ENCODE assay signal across 11 cellular contexts in genomic region chr16:23905027-23905426, GRCh38.
DNase-seq lines count a peak whose midpoint lies in the region; ATAC-seq and TF ChIP-seq lines count a peak whose summit lies in the region.
"Had no signal": no experiment of that assay in that cellular context is flagged by ENCODE, and none has a peak within 500 bp of the region (broad histone marks: within the 10 kb centered on the region; RNA-seq: fewer than 3 reads in every experiment).

No MANE protein-coding gene starts in this region.

- no peak overlapping the region for H3K9ac ChIP-seq in SK-N-SH

- no peak overlapping the region for H3K27ac ChIP-seq in SK-N-SH (ENCODE audit: low read depth in 2 of 2, low read length in 1 of 2)
- no peak overlapping the region for H3K27ac ChIP-seq in left lung
- H3K27ac ChIP-seq in vagina = peak overlapping the region; percentile 61
- H3K27ac ChIP-seq: 22Rv1 had no signal

- intact Hi-C loops in left lung (cut with DNase I) = no loop called here
- intact Hi-C loops in vagina (cut with DNase I) = no loop called here

- H3K36me3 ChIP-seq in SK-N-SH (replicated peaks in 1 of 2; ENCODE audit: control insufficient read depth in 1 of 2, insufficient read depth in 2 of 2, low read length in 1 of 2) (no peaks in the 10 kb centered on the region), left lung (no peaks in the 10 kb centered on the region), vagina (no peaks in the 10 kb centered on the region)

- no peak for TF ChIP-seq EP300 in SK-N-SH (IDR thresholded peaks at IDR 0.05; ENCODE audit: borderline replicate concordance in 1 of 2, low read depth in 1 of 2, low read length in 1 of 2)

- POLR2A ChIA-PET in SK-N-SH (lab: Yijun Ruan, JAX) = no interaction called here

- H3K4me1 ChIP-seq in SK-N-SH (ENCODE audit: control insufficient read depth in 1 of 2, insufficient read depth in 2 of 2, low read depth in 1 of 2, low read length in 1 of 2) = no peaks in the 10 kb centered on the region; a peak in 1 of 4 replicates
- H3K4me1 ChIP-seq in left lung = peaks cover 0 to 16% of the 10 kb centered on the region in 2 donors
- peaks cover 14% of the 10 kb centered on the region for H3K4me1 ChIP-seq in vagina

- no peak overlapping the region for H2AFZ ChIP-seq in SK-N-SH (ENCODE audit: low read depth)

- no peak for TF ChIP-seq POLR2A in vagina (IDR thresholded peaks at IDR 0.05)

- H3K9me3 ChIP-seq in SK-N-SH (no peaks in the 10 kb centered on the region), left lung (no peaks in the 10 kb centered on the region), vagina (no peaks in the 10 kb centered on the region)

- no peak overlapping the region for H3K4me2 ChIP-seq in SK-N-SH

- H3K9me2 ChIP-seq in SK-N-SH = no peaks in the 10 kb centered on the region

- no peaks in the 10 kb centered on the region for H3F3A ChIP-seq in SK-N-SH (replicated peaks; ENCODE audit: insufficient read depth)

- no peak overlapping the region for H3K4me3 ChIP-seq in SK-N-SH (ENCODE audit: low read depth in 2 of 2, low read length in 1 of 2)
- H3K4me3 ChIP-seq in left lung = no peak overlapping the region
- no peak overlapping the region for H3K4me3 ChIP-seq in vagina

- no peaks in the 10 kb centered on the region for H3K79me2 ChIP-seq in SK-N-SH (ENCODE audit: insufficient read depth)

- CTCF ChIA-PET in SK-N-SH (lab: Yijun Ruan, JAX) = no interaction called here

- no peak for TF ChIP-seq RAD21 in SK-N-SH (IDR thresholded peaks at IDR 0.05; ENCODE audit: low read length)

- 29% methylated on average over 7 of the region's 8 CpGs for WGBS in SK-N-SH (ENCODE audit: low lambda C conversion rate)

- no peaks in the 10 kb centered on the region for H3K27me3 ChIP-seq in SK-N-SH (ENCODE audit: insufficient read depth)
- H3K27me3 ChIP-seq in left lung = no peaks in the 10 kb centered on the region
- H3K27me3 ChIP-seq in vagina = no peaks in the 10 kb centered on the region

- DNase-seq in SK-N-SH (no peak), dedifferentiated amniotic fluid mesenchymal stem cell (ENCODE audit: extremely low spot score) (peak; percentile 88), left lung (peak in 1 of 2 donors; percentile 36), vagina (ENCODE audit: extremely low spot score in 2 of 2) (no peak), NCI-H1092 (lab: John Stamatoyannopoulos, UW) (no peak)
- DNase-seq: glutamatergic neuron, NCI-H446 treated with DMSO at 0.1 percent for 48 hours had no signal

- TF ChIP-seq CTCF in SK-N-SH (IDR thresholded peaks at IDR 0.05) = no peak
- no peak for TF ChIP-seq CTCF in left lung (IDR thresholded peaks at IDR 0.05)
- no peak for TF ChIP-seq CTCF in vagina (IDR thresholded peaks at IDR 0.05)

- ATAC-seq in SK-N-SH treated with all-trans-retinoic acid at 6 μM for 48 hours = peak; percentile 88
- ATAC-seq in left lung = peak; percentile 72
- no peak for ATAC-seq in HG03159 (IDR thresholded peaks at IDR 0.05; ENCODE audit: unreplicated experiment)
- ATAC-seq in GM21515 (IDR thresholded peaks at IDR 0.05; ENCODE audit: unreplicated experiment) = no peak

- H4K20me1 ChIP-seq in SK-N-SH (ENCODE audit: insufficient read depth) = no peaks in the 10 kb centered on the region

TF ChIP-seq in SK-N-SH treated with all-trans-retinoic acid at 6 μM for 48 hours, 23 proteins besides CTCF, POLR2A, EP300 and RAD21:
- TF ChIP-seq ARNTL (CRISPR knock-in tag; IDR thresholded peaks at IDR 0.05; ENCODE audit: borderline replicate concordance, low read depth) (no peak), ISL1 (CRISPR knock-in tag; IDR thresholded peaks at IDR 0.05) (peak; percentile 60)
TF ChIP-seq in SK-N-SH treated with all-trans-retinoic acid at 6 μM for 48 hours: peak in this region for 1.

TF ChIP-seq in SK-N-SH, 30 proteins besides CTCF, POLR2A, EP300 and RAD21 (continues in another document):
- TF ChIP-seq REST (IDR thresholded peaks at IDR 0.05; ENCODE audit: low read depth, low read length) = no peak
- TF ChIP-seq MXI1 (IDR thresholded peaks at IDR 0.05; ENCODE audit: low read depth, low read length) = no peak
- TF ChIP-seq RFX5 (IDR thresholded peaks at IDR 0.05; ENCODE audit: low read length) = no peak
- no peak for TF ChIP-seq FOSL2 (IDR thresholded peaks at IDR 0.05; ENCODE audit: borderline replicate concordance, low read depth)
- TF ChIP-seq YY1 (IDR thresholded peaks at IDR 0.05; ENCODE audit: low read depth) = no peak
- no peak for TF ChIP-seq FOXM1 (IDR thresholded peaks at IDR 0.05; ENCODE audit: low read depth)
- TF ChIP-seq NFIC (IDR thresholded peaks at IDR 0.05; ENCODE audit: borderline replicate concordance) = no peak
- TF ChIP-seq JUND (IDR thresholded peaks at IDR 0.05) = no peak
- TF ChIP-seq USF1 (IDR thresholded peaks at IDR 0.05; ENCODE audit: borderline replicate concordance, low read depth) = no peak
- no peak for TF ChIP-seq GATA2 (CRISPR knock-in tag; IDR thresholded peaks at IDR 0.05)
- no peak for TF ChIP-seq RXRA (IDR thresholded peaks at IDR 0.05; ENCODE audit: borderline replicate concordance, low read depth)
- no peak for TF ChIP-seq RCOR1 (IDR thresholded peaks at IDR 0.05; ENCODE audit: low read length)
- TF ChIP-seq USF2 (IDR thresholded peaks at IDR 0.05; ENCODE audit: borderline replicate concordance, low read depth, low read length) = no peak
- TF ChIP-seq POLR2AphosphoS5 (IDR thresholded peaks at IDR 0.05; ENCODE audit: low read depth, low read length) = no peak
- TF ChIP-seq IRF3 (IDR thresholded peaks at IDR 0.05; ENCODE audit: low read depth, low read length) = no peak
- no peak for TF ChIP-seq PBX3 (IDR thresholded peaks at IDR 0.05)
- TF ChIP-seq MAX (IDR thresholded peaks at IDR 0.05; ENCODE audit: low read depth) = no peak

Comparison
In these comparisons a context has a peak if more than half of its experiments do, and no peak if none do; other contexts are left out.
1. ATAC-seq: peak in SK-N-SH treated with all-trans-retinoic acid at 6 μM for 48 hours (single experiment) and left lung (single experiment); none in HG03159 (single experiment) and GM21515 (single experiment).